9 cellular contexts compared by ENCODE assay signal in genomic region chr11:117230286-117230961, GRCh38. TPM values are rescaled to one million over a fixed set of nuclear protein-coding genes. Genes with fewer than 3 reads are reported as not detected.
A peak's percentile ranks its signal among the peaks of the same experiment; 100 is the strongest.
DNase-seq lines count a peak whose midpoint lies in the region; ATAC-seq and FAIRE-seq lines count a peak whose summit lies in the region.
"Had no signal": no experiment of that assay in that cellular context is flagged by ENCODE, and none has a peak within 500 bp of the region (broad histone marks: within the 10 kb centered on the region; RNA-seq: fewer than 3 reads in every experiment).

No MANE protein-coding gene starts in this region.

- H3K9me3 ChIP-seq in KOPT-K1 (ENCODE audit: insufficient read depth, low read length, poor library complexity, severe bottlenecking) (no peaks in the 10 kb centered on the region), mesodermal cell (ENCODE audit: control insufficient read depth, low read length) (no peaks in the 10 kb centered on the region)

- H3K4me1 ChIP-seq in mesodermal cell (ENCODE audit: control insufficient read depth, insufficient read depth, low read length, poor library complexity, severe bottlenecking) = peaks cover 6% of the 10 kb centered on the region

- no peak for ATAC-seq in GM18520 (IDR thresholded peaks at IDR 0.05; ENCODE audit: unreplicated experiment)
- ATAC-seq: foreskin keratinocyte had no signal

- H3K4me3 ChIP-seq in mesodermal cell (ENCODE audit: extremely low read depth, insufficient read depth, low read length, poor library complexity, severe bottlenecking) = peak overlapping the region; percentile 98

- DNase-seq in CD1c-positive myeloid dendritic cell (ENCODE audit: extremely low spot score) (peak; percentile 12), frontal cortex (ENCODE audit: low spot score in 2 of 2) (no peak), NCI-H82 treated with DMSO at 0.1 percent for 48 hours (lab: John Stamatoyannopoulos, UW; ENCODE audit: unreplicated experiment) (no peak), NCI-H187 (lab: John Stamatoyannopoulos, UW) (no peak)
- DNase-seq in activated effector memory CD4-positive, alpha-beta T cell treated with anti-CD3 and anti-CD28 coated beads, Interleukin-2, amount 50 U/mL, for 16 hours = peak; percentile 75

- H3K36me3 ChIP-seq in KOPT-K1 (ENCODE audit: insufficient read depth, low read length) = peaks cover 47% of the 10 kb centered on the region
- H3K36me3 ChIP-seq in mesodermal cell (ENCODE audit: control insufficient read depth, insufficient read depth, low read length) = peaks cover 49% of the 10 kb centered on the region

- WGBS in mesodermal cell (ENCODE audit: insufficient coverage in 2 of 2), 2 experiments = 93 to 95% methylated on average over 9 to 10 of the region's 12 CpGs

- H3K27ac ChIP-seq in KOPT-K1 (ENCODE audit: low read depth, low read length, poor library complexity, severe bottlenecking) (peak overlapping the region; percentile 95), mesodermal cell (ENCODE audit: low read depth, low read length, severe bottlenecking) (no peak overlapping the region)
- H3K27ac ChIP-seq: foreskin keratinocyte had no signal

- no peak for FAIRE-seq in frontal cortex (lab: Jason Lieb, UNC)

RNA-seq across cellular contexts. Expression of gene PCSK7, which starts 1.4 kb away (rescaled TPM):
- 24.7 TPM for polyA plus RNA-seq in mesodermal cell (2013, experiment 1 of 2)
- polyA plus RNA-seq in mesodermal cell (2013, experiment 2 of 2) = 23.8 TPM
- 20.0 TPM for total RNA-seq in frontal cortex

RNA-seq across cellular contexts. Expression of gene RNF214, which starts 2.0 kb away (rescaled TPM):
- polyA plus RNA-seq in mesodermal cell (2013, experiment 1 of 2) = 34.0 TPM
- 31.0 TPM for polyA plus RNA-seq in mesodermal cell (2013, experiment 2 of 2)
- total RNA-seq in frontal cortex = 15.1 TPM

RNA-seq across cellular contexts. Expression of gene TAGLN, which starts 31.3 kb away (rescaled TPM):
- 696 TPM for polyA plus RNA-seq in mesodermal cell (2013, experiment 1 of 2)
- polyA plus RNA-seq in mesodermal cell (2013, experiment 2 of 2) = 449 TPM
- total RNA-seq in frontal cortex = 17.5 TPM

RNA-seq across cellular contexts. Expression of gene SIDT2, which starts 51.9 kb away (rescaled TPM):
- polyA plus RNA-seq in mesodermal cell (2013, experiment 1 of 2) = 24.4 TPM
- 22.4 TPM for polyA plus RNA-seq in mesodermal cell (2013, experiment 2 of 2)
- total RNA-seq in frontal cortex = 9.4 TPM

Comparison
In these comparisons a context has a peak if more than half of its experiments do, and no peak if none do; other contexts are left out.
1. DNase-seq: peak in CD1c-positive myeloid dendritic cell (single experiment) and activated effector memory CD4-positive, alpha-beta T cell treated with anti-CD3 and anti-CD28 coated beads, Interleukin-2, amount 50 U/mL, for 16 hours (single experiment); none in frontal cortex (0 of 2), NCI-H82 treated with DMSO at 0.1 percent for 48 hours (single experiment) and NCI-H187 (0 of 2).